Comparison of ENCODE assay signal across 8 cellular contexts in the genomic region with DNA sequence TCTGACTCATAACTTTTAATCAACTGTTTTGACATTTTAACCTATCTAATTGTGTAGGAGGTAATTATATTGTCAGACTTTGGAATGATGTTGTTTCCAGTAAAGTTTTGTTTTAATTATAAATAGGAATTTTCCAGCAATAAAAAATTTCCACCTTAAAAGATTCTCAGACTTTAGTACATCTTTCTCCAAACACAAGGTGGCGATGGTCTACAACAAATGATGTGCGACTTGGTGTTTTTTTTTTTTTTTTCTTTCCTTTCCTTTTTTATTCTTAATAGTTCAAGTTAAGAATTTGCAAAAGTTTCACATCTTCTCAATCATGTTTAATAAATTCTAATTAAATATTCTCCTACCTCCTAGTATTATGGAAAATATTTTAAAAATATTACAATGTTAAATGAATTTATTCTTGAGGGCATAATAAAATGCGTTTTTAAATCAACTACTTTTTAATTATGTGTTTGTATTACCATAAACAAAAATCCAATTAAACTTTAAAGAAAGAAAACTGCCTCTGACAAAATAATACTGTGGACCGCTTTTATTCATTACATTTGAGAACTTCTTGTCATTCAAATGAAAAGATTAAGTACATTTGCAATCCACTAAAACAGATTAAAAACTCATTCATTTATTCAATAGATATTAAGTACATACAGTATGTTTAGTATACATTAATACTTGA. TPM values are rescaled to one million over a fixed set of nuclear protein-coding genes. Genes with fewer than 3 reads are reported as not detected.
A peak's percentile ranks its signal among the peaks of the same experiment; 100 is the strongest.
DNase-seq lines count a peak whose midpoint lies in the region; ATAC-seq and TF ChIP-seq lines count a peak whose summit lies in the region.

No MANE protein-coding gene starts in this region.

- peaks cover 6% of the 10 kb centered on the region for H3K4me1 Mint-ChIP-seq in Caco-2 (ENCODE audit: low read depth, unreplicated experiment)

- ATAC-seq in IMR-90 (ENCODE audit: low read depth) = no peak
- ATAC-seq in foreskin keratinocyte = no peak
- no peak for ATAC-seq in thoracic aorta (ENCODE audit: insufficient number of reproducible peaks, low FRiP score, low read depth)
- no peak for ATAC-seq in HG02623 (IDR thresholded peaks at IDR 0.05; ENCODE audit: unreplicated experiment)

- H3K4me3 ChIP-seq in Caco-2 (ENCODE audit: low read depth, low read length) (no peak overlapping the region), IMR-90 (ENCODE audit: insufficient read depth, low read depth, low read length) (no peak overlapping the region), SK-N-MC (peak overlapping the region; percentile 60), thoracic aorta (no peak overlapping the region)

- peak overlapping the region; percentile 33; the same call in 1 of the 2 replicates for H3K27ac ChIP-seq in IMR-90 (ENCODE audit: insufficient read depth, low read length)
- no peak overlapping the region for H3K27ac ChIP-seq in SK-N-MC
- H3K27ac ChIP-seq in foreskin keratinocyte = no peak overlapping the region
- no peak overlapping the region for H3K27ac ChIP-seq in thoracic aorta

- peak overlapping the region; percentile 19; the same call in 1 of the 2 replicates for H2BK20ac ChIP-seq in IMR-90 (ENCODE audit: low read depth, low read length)

- DNase-seq in Caco-2 = peak in 1 of 2 experiments; percentile 37
- DNase-seq in IMR-90 = peak; percentile 80
- no peak for DNase-seq in SK-N-MC (ENCODE audit: low read depth, low spot score)
- DNase-seq in foreskin keratinocyte = peak in 1 of 2 donors; percentile 37
- DNase-seq in thoracic aorta (ENCODE audit: low spot score) = no peak
- DNase-seq in activated CD4-positive, alpha-beta T cell treated with anti-CD3 and anti-CD28 coated beads, Interleukin-2, amount 50 U/mL, for 4 hours = no peak
- DNase-seq in middle frontal gyrus (ENCODE audit: extremely low spot score, low spot score) = no peak

- no peaks in the 10 kb centered on the region for H3K36me3 Mint-ChIP-seq in Caco-2 (ENCODE audit: insufficient read depth, unreplicated experiment)

- no peak overlapping the region for H2AFZ ChIP-seq in IMR-90 (replicated peaks; ENCODE audit: low read length, poor library complexity)

- peak; percentile 82 for TF ChIP-seq RAD21 in IMR-90 (IDR thresholded peaks at IDR 0.05; ENCODE audit: low read length)

- H4K91ac ChIP-seq in IMR-90 (ENCODE audit: insufficient read depth, low read depth, low read length) = peak overlapping the region; percentile 20; the same call in 1 of the 2 replicates

- no peak overlapping the region for H2AK9ac ChIP-seq in IMR-90 (replicated peaks; ENCODE audit: low read depth, low read length, poor library complexity)

- H3K9me3 ChIP-seq in Caco-2 (no peaks in the 10 kb centered on the region), IMR-90 (ENCODE audit: control insufficient read depth, insufficient read depth, low read length) (no peaks in the 10 kb centered on the region), SK-N-MC (ENCODE audit: low read depth, low read length) (no peaks in the 10 kb centered on the region), thoracic aorta (no peaks in the 10 kb centered on the region)

- in situ Hi-C loops in IMR-90 (cut with MboI; ENCODE audit: low sequenced_read_pairs) = loop anchor here (5.0 to 10.0 kb wide), 5 partner anchors 853 to 1945 kb away; no protein-coding TSS in a partner anchor

- H3K4me2 ChIP-seq in IMR-90 (ENCODE audit: low read depth, low read length) = no peak overlapping the region

- H3K4me1 ChIP-seq in Caco-2 = no peaks in the 10 kb centered on the region
- peaks cover 8% of the 10 kb centered on the region for H3K4me1 ChIP-seq in IMR-90 (ENCODE audit: control insufficient read depth, insufficient read depth, low read length)
- H3K4me1 ChIP-seq in foreskin keratinocyte = peaks cover 5% of the 10 kb centered on the region
- no peaks in the 10 kb centered on the region for H3K4me1 ChIP-seq in thoracic aorta (ENCODE audit: control insufficient read depth in 1 of 2, low read depth in 2 of 2)

- H4K20me1 ChIP-seq in IMR-90 (ENCODE audit: insufficient read depth, low read length) = peaks cover 6% of the 10 kb centered on the region

- peak overlapping the region; percentile 21 for H2BK5ac ChIP-seq in IMR-90 (ENCODE audit: low read depth, low read length, poor library complexity, severe bottlenecking)

- no TSS peak for BruUV-seq in Caco-2 (replicated peaks; lab: Mats Ljungman, UMichigan)
- no TSS peak for BruUV-seq in IMR-90 (replicated peaks; lab: Mats Ljungman, UMichigan)

- H3K14ac ChIP-seq in IMR-90 (replicated peaks; ENCODE audit: low read depth, low read length) = no peak overlapping the region

- 0 out of 4 replicates have a peak overlapping the region, but pooled peaks of 1 of the 2 experiments have one; percentile 20 for H4K8ac ChIP-seq in IMR-90 (ENCODE audit: low read depth in 2 of 2, low read length in 2 of 2)

- no peak for TF ChIP-seq POLR2A in IMR-90 (IDR thresholded peaks at IDR 0.05; ENCODE audit: low read depth, low read length)

- H3K4ac ChIP-seq in IMR-90 (ENCODE audit: low read depth, low read length) = peak overlapping the region; percentile 59; the same call in 1 of the 2 replicates

- CTCF ChIA-PET in Caco-2 (lab: Charles Lee) = no interaction called here
- CTCF ChIA-PET in IMR-90 (lab: Yijun Ruan, JAX) = interaction anchor here (0.9 kb wide), 1 partner anchor 851 kb away, joined by 4 read pairs; no protein-coding TSS in a partner anchor

- no peak overlapping the region for H2AK5ac ChIP-seq in IMR-90 (ENCODE audit: low read depth, low read length)

- H3K79me1 ChIP-seq in IMR-90 (ENCODE audit: low read depth in 1 of 2, low read length in 2 of 2) = peaks cover 0 to 6% of the 10 kb centered on the region in 2 experiments; a peak in 1 of 4 replicates

- no peak overlapping the region for H3K23ac ChIP-seq in IMR-90 (ENCODE audit: low read depth, low read length)

- TF ChIP-seq CTCF in Caco-2 (IDR thresholded peaks at IDR 0.05; ENCODE audit: insufficient read depth in 1 of 2, low read depth in 1 of 2, low read length in 1 of 2, severe bottlenecking in 1 of 2, unreplicated experiment in 1 of 2) = peak; percentile 49 to 57
- peak; percentile 79 for TF ChIP-seq CTCF in IMR-90 (conservative IDR thresholded peaks at IDR 0.05; ENCODE audit: low read depth, low read length)
- TF ChIP-seq CTCF in foreskin keratinocyte (conservative IDR thresholded peaks at IDR 0.05) = peak; percentile 71
- peak; percentile 46 for TF ChIP-seq CTCF in thoracic aorta (IDR thresholded peaks at IDR 0.05)

- H3K36me3 ChIP-seq in Caco-2 (ENCODE audit: control insufficient read depth, insufficient read depth, low read length) (no peaks in the 10 kb centered on the region), IMR-90 (ENCODE audit: control insufficient read depth, insufficient read depth, low read length) (no peaks in the 10 kb centered on the region), SK-N-MC (ENCODE audit: insufficient read depth, low read length) (no peaks in the 10 kb centered on the region), thoracic aorta (no peaks in the 10 kb centered on the region)

- intact Hi-C loops in Caco-2 (cut with micrococcal nuclease; ENCODE audit: unreplicated experiment) (loop anchor here (1.0 to 10.0 kb wide), 8 partner anchors 35 to 1896 kb away; no protein-coding TSS in a partner anchor), IMR-90 (cut with micrococcal nuclease) (loop anchor here (1.0 to 10.0 kb wide), 19 partner anchors 117 to 1944 kb away; a partner anchor contains a TSS)

- 0 out of 3 replicates have a peak overlapping the region, but pooled peaks have one; percentile 49 for H2BK15ac ChIP-seq in IMR-90 (ENCODE audit: low read depth, low read length)

- H3K9ac ChIP-seq in IMR-90 (ENCODE audit: low read depth, low read length) (no peak overlapping the region), SK-N-MC (ENCODE audit: insufficient read length) (peak overlapping the region; percentile 30)

- H2BK120ac ChIP-seq in IMR-90 (ENCODE audit: low read depth, low read length) = peak overlapping the region; percentile 21; the same call in 1 of the 2 replicates

- H4K5ac ChIP-seq in IMR-90 (ENCODE audit: low read depth, low read length) = 0 out of 2 replicates have a peak overlapping the region, but pooled peaks have one; percentile 8

- WGBS in IMR-90 (ENCODE audit: extremely low coverage in 2 of 2, insufficient read length in 1 of 2), 2 experiments = no CpG with 5 or more reads among the region's 4 CpGs

- no peak overlapping the region for H3K4me3 Mint-ChIP-seq in Caco-2 (ENCODE audit: unreplicated experiment)

- no peaks in the 10 kb centered on the region for H3K27me3 ChIP-seq in Caco-2 (replicated peaks; ENCODE audit: control insufficient read depth, insufficient read depth, low read length)
- no peaks in the 10 kb centered on the region for H3K27me3 ChIP-seq in IMR-90 (ENCODE audit: control insufficient read depth, insufficient read depth, low read length)
- no peaks in the 10 kb centered on the region for H3K27me3 ChIP-seq in foreskin keratinocyte
- no peaks in the 10 kb centered on the region for H3K27me3 ChIP-seq in thoracic aorta (replicated peaks; ENCODE audit: insufficient read depth)

- dilution Hi-C loops in IMR-90 (cut with HindIII; ENCODE audit: low sequenced_read_pairs, unreplicated experiment) = no loop called here

- no peaks in the 10 kb centered on the region for H3K27me3 Mint-ChIP-seq in Caco-2 (ENCODE audit: insufficient read depth, unreplicated experiment)

- peak overlapping the region; percentile 41; the same call in 1 of the 2 replicates for H3K18ac ChIP-seq in IMR-90 (ENCODE audit: low read depth, low read length)

- POLR2A ChIA-PET in Caco-2 (lab: Charles Lee) = no interaction called here
- POLR2A ChIA-PET in IMR-90 (lab: Charles Lee; ENCODE audit: unreplicated experiment) = no interaction called here

- H3K9me3 Mint-ChIP-seq in Caco-2 (ENCODE audit: unreplicated experiment) = peaks cover 18% of the 10 kb centered on the region

- no peak overlapping the region for H3K27ac Mint-ChIP-seq in Caco-2 (ENCODE audit: unreplicated experiment)

- H3K56ac ChIP-seq in IMR-90 (ENCODE audit: extremely low read depth, insufficient read depth, low read length) = no peak overlapping the region

- H3K9me1 ChIP-seq in IMR-90 (ENCODE audit: insufficient read depth, low read length) = no peaks in the 10 kb centered on the region

TF ChIP-seq in IMR-90, 13 proteins besides CTCF, POLR2A, EP300 and RAD21 (continues in another document):
- peak; percentile 82 for TF ChIP-seq SMC3 (IDR thresholded peaks at IDR 0.05; ENCODE audit: low read depth, low read length)
- TF ChIP-seq BHLHE40 (IDR thresholded peaks at IDR 0.05; ENCODE audit: low read depth, low read length) = no peak
- TF ChIP-seq CEBPB (IDR thresholded peaks at IDR 0.05; ENCODE audit: low read depth, low read length) = no peak

RNA-seq across cellular contexts. Expression of a gene that starts 4.4 kb away (rescaled TPM):
- total RNA-seq in Caco-2 (2022) (not detected in 2 replicates), IMR-90 (2012; rRNA removed) (106 and 116 TPM in 2 replicates), foreskin keratinocyte (69.7 and 71.7 TPM in 2 replicates), thoracic aorta (100 to 1,000 TPM; 310 to 357 TPM)
- polyA plus RNA-seq in IMR-90 (2012; rRNA removed) (317 and 336 TPM in 2 replicates), foreskin keratinocyte (12.8 and 16.9 TPM in 2 replicates)
- polyA plus RNA-seq in IMR-90 (2012; cell fraction: cytosol; rRNA removed) = 78.5 and 82.1 TPM in 2 replicates
- polyA plus RNA-seq in IMR-90 (2012; cell fraction: nucleus; rRNA removed; ENCODE audit: low replicate concordance) = 226 and 359 TPM in 2 replicates

Comparison
In these comparisons a context has a peak if more than half of its experiments do, and no peak if none do; other contexts are left out.
1. RNA of a gene that starts 4.4 kb away (total RNA-seq): 310 to 357 TPM in thoracic aorta, 106 to 116 TPM in IMR-90 and 69.7 to 71.7 TPM in foreskin keratinocyte; not detected in Caco-2; every median in the first group is over 10 times any median in the second.
2. Peak in every context shown above with its lines, with median percentiles within 50 percentile points of each other: CTCF ChIP-seq.